ENCODE assay signal across 8 cellular contexts in genomic region chr4:152352645-152353116, GRCh38.
DNase-seq lines count a peak whose midpoint lies in the region; ATAC-seq, FAIRE-seq and TF ChIP-seq lines count a peak whose summit lies in the region.

No MANE protein-coding gene starts in this region.

- FAIRE-seq in endometrium (lab: Jason Lieb, UNC), result peak; percentile 97

- TF ChIP-seq CTCF in DND-41 (IDR thresholded peaks at IDR 0.05; ENCODE audit: borderline replicate concordance, extremely low read depth, low read length, poor library complexity, severe bottlenecking), result peak; percentile 20
- no peak for TF ChIP-seq CTCF in mesothelial cell of epicardium (IDR thresholded peaks at IDR 0.05; ENCODE audit: unreplicated experiment)
- TF ChIP-seq CTCF in type B pancreatic cell (conservative IDR thresholded peaks at IDR 0.05), result no peak

- H4K20me1 ChIP-seq in DND-41 (ENCODE audit: insufficient read depth, low read length), result no peaks in the 10 kb centered on the region

- no peaks in the 10 kb centered on the region for H3K9me3 Mint-ChIP-seq in mesothelial cell of epicardium
- H3K9me3 Mint-ChIP-seq in type B pancreatic cell, result no peaks in the 10 kb centered on the region

- H3K4me1 ChIP-seq in DND-41 (ENCODE audit: insufficient read depth, low read length), result peaks cover 57% of the 10 kb centered on the region
- H3K4me1 ChIP-seq in SJCRH30, result no peaks in the 10 kb centered on the region

- peaks cover 47% of the 10 kb centered on the region for H3K4me1 Mint-ChIP-seq in mesothelial cell of epicardium
- peaks cover 14% of the 10 kb centered on the region for H3K4me1 Mint-ChIP-seq in type B pancreatic cell (ENCODE audit: unreplicated experiment)

- DNase-seq in DND-41 (peak; percentile 84), LHCN-M2 (ENCODE audit: low read depth) (peak; percentile 97), SJCRH30 (peak; percentile 79 to 91), mesothelial cell of epicardium (ENCODE audit: low spot score in 2 of 2, unreplicated experiment in 2 of 2) (peak; percentile 33 to 64), type B pancreatic cell (ENCODE audit: extremely low spot score, unreplicated experiment) (no peak)

- H3K4me3 Mint-ChIP-seq in mesothelial cell of epicardium (peak overlapping the region; percentile 81), type B pancreatic cell (peak overlapping the region; percentile 89)

- no peaks in the 10 kb centered on the region for H3K27me3 Mint-ChIP-seq in mesothelial cell of epicardium (ENCODE audit: low read depth)
- no peaks in the 10 kb centered on the region for H3K27me3 Mint-ChIP-seq in type B pancreatic cell

- H3K36me3 Mint-ChIP-seq in mesothelial cell of epicardium (no peaks in the 10 kb centered on the region), type B pancreatic cell (no peaks in the 10 kb centered on the region)

- H3K36me3 ChIP-seq in DND-41 (ENCODE audit: insufficient read depth, low read length) (no peaks in the 10 kb centered on the region), SJCRH30 (no peaks in the 10 kb centered on the region)

- peak overlapping the region; percentile 64 for H2AFZ ChIP-seq in DND-41 (ENCODE audit: low read depth, low read length)

- H3K27ac Mint-ChIP-seq in mesothelial cell of epicardium, result peak overlapping the region; percentile 96
- peak overlapping the region; percentile 74 for H3K27ac Mint-ChIP-seq in type B pancreatic cell

- H3K79me2 ChIP-seq in DND-41 (ENCODE audit: insufficient read depth, low read length), result peaks cover 43% of the 10 kb centered on the region

- ATAC-seq in DND-41 (ENCODE audit: insufficient read depth, low read depth), result peak; percentile 99
- peak; percentile 86 for ATAC-seq in GM21717 (IDR thresholded peaks at IDR 0.05; ENCODE audit: unreplicated experiment)
- no peak for ATAC-seq in GM18520 (IDR thresholded peaks at IDR 0.05; ENCODE audit: unreplicated experiment)

- no peaks in the 10 kb centered on the region for H3K9me3 ChIP-seq in DND-41 (ENCODE audit: insufficient read depth, low read length, severe bottlenecking)
- no peaks in the 10 kb centered on the region for H3K9me3 ChIP-seq in SJCRH30 (replicated peaks)

- H3K27ac ChIP-seq in DND-41 (ENCODE audit: low read length) (peak overlapping the region; percentile 85), SJCRH30 (peak overlapping the region; percentile 38; the same call in 1 of the 2 replicates)

- H3K27me3 ChIP-seq in DND-41 (ENCODE audit: insufficient read depth, low read length, poor library complexity), result no peaks in the 10 kb centered on the region
- no peaks in the 10 kb centered on the region for H3K27me3 ChIP-seq in SJCRH30

- peak overlapping the region; percentile 69 for H3K9ac ChIP-seq in DND-41 (ENCODE audit: low read depth, low read length)

- H3K4me2 ChIP-seq in DND-41 (ENCODE audit: insufficient read depth, low read length), result peak overlapping the region; percentile 75

- H3K4me3 ChIP-seq in DND-41 (ENCODE audit: low read depth in 1 of 2, low read length in 2 of 2), result peak overlapping the region; percentile 42 to 61; a peak in 3 of 4 replicates
- peak overlapping the region; percentile 57 for H3K4me3 ChIP-seq in SJCRH30
